Comparison of ENCODE assay signal across 9 cellular contexts in genomic region chr9:93958875-93959682, GRCh38. TPM values are rescaled to one million over a fixed set of nuclear protein-coding genes. Genes with fewer than 3 reads are reported as not detected.
A peak's percentile ranks its signal among the peaks of the same experiment; 100 is the strongest.
DNase-seq lines count a peak whose midpoint lies in the region; FAIRE-seq and TF ChIP-seq lines count a peak whose summit lies in the region.
"Had no signal": no experiment of that assay in that cellular context is flagged by ENCODE, and none has a peak within 500 bp of the region (broad histone marks: within the 10 kb centered on the region; RNA-seq: fewer than 3 reads in every experiment).

No MANE protein-coding gene starts in this region.

- H3K9me3 Mint-ChIP-seq in neural progenitor cell = no peaks in the 10 kb centered on the region

- no peaks in the 10 kb centered on the region for H3K79me2 ChIP-seq in neural progenitor cell (ENCODE audit: low read depth)

- peak overlapping the region; percentile 77 for H3K4me2 ChIP-seq in neural progenitor cell

- H3K36me3 Mint-ChIP-seq in neural progenitor cell = no peaks in the 10 kb centered on the region

- H2AFZ ChIP-seq in neural progenitor cell (replicated peaks) = no peak overlapping the region

- no peak overlapping the region for H3K4me3 ChIP-seq in epithelial cell of esophagus (ENCODE audit: low read length)
- H3K4me3 ChIP-seq in neural progenitor cell = peak overlapping the region; percentile 40

- H3K9me3 ChIP-seq in neural progenitor cell (ENCODE audit: low read depth) = no peaks in the 10 kb centered on the region

- peaks cover 96% of the 10 kb centered on the region for H3K27me3 ChIP-seq in neural progenitor cell

- TF ChIP-seq CTCF in epithelial cell of esophagus (IDR thresholded peaks at IDR 0.05; ENCODE audit: insufficient read depth, low read depth, low read length, missing control alignments) (no peak), neural progenitor cell (IDR thresholded peaks at IDR 0.05) (no peak)

- H3K4me1 Mint-ChIP-seq in neural progenitor cell = peaks cover 13% of the 10 kb centered on the region

- DNase-seq in EL (peak; percentile 31), NAMALWA (ENCODE audit: low spot score) (peak; percentile 14), epithelial cell of esophagus (ENCODE audit: low read depth) (peak; percentile 58), neural progenitor cell (ENCODE audit: low spot score) (peak; percentile 60), NCI-H524 treated with DMSO at 0.1 percent for 48 hours (lab: John Stamatoyannopoulos, UW) (no peak), HUDEP-2 (lab: John Stamatoyannopoulos, UW; ENCODE audit: unreplicated experiment in 76 of 76) (no peak), GM19239 (ENCODE audit: insufficient read length, low spot score) (no peak), NCI-H1417 treated with DMSO at 0.1 percent for 48 hours (lab: John Stamatoyannopoulos, UW) (no peak)
- DNase-seq: NK-92 treated with Interleukin-12 subunit alpha and Interleukin-12 subunit beta, amount 100 ng/mL, for 24 hours had no signal

- H3K9ac ChIP-seq in neural progenitor cell = no peak overlapping the region

- peaks cover 68% of the 10 kb centered on the region for H3K27me3 Mint-ChIP-seq in neural progenitor cell (ENCODE audit: insufficient read depth, low read depth)

- H3K36me3 ChIP-seq in neural progenitor cell = no peaks in the 10 kb centered on the region

- FAIRE-seq in GM19239 (lab: Jason Lieb, UNC) = no peak

- no peak overlapping the region for H3K27ac ChIP-seq in neural progenitor cell

- no peak overlapping the region for H3K27ac Mint-ChIP-seq in neural progenitor cell

- peak overlapping the region; percentile 72 for H3K4me3 Mint-ChIP-seq in neural progenitor cell

- H4K20me1 ChIP-seq in neural progenitor cell (ENCODE audit: low read depth) = peaks cover 67% of the 10 kb centered on the region

- peaks cover 5% of the 10 kb centered on the region for H3F3A ChIP-seq in neural progenitor cell (ENCODE audit: low read depth)

- peaks cover 17% of the 10 kb centered on the region for H3K4me1 ChIP-seq in neural progenitor cell

RNA-seq across cellular contexts. Expression of gene BARX1, which starts 3.9 kb away (rescaled TPM):
- 0.17 and 2.9 TPM in 2 replicates for total RNA-seq in neural progenitor cell (ENCODE audit: low replicate concordance)

Comparison
In these comparisons a context has a peak if more than half of its experiments do, and no peak if none do; other contexts are left out.
1. DNase-seq: peak in EL (single experiment), NAMALWA (single experiment), epithelial cell of esophagus (single experiment) and neural progenitor cell (single experiment); none in NCI-H524 treated with DMSO at 0.1 percent for 48 hours (single experiment), HUDEP-2 (0 of 76), GM19239 (single experiment) and NCI-H1417 treated with DMSO at 0.1 percent for 48 hours (single experiment).